In the genomic region with DNA sequence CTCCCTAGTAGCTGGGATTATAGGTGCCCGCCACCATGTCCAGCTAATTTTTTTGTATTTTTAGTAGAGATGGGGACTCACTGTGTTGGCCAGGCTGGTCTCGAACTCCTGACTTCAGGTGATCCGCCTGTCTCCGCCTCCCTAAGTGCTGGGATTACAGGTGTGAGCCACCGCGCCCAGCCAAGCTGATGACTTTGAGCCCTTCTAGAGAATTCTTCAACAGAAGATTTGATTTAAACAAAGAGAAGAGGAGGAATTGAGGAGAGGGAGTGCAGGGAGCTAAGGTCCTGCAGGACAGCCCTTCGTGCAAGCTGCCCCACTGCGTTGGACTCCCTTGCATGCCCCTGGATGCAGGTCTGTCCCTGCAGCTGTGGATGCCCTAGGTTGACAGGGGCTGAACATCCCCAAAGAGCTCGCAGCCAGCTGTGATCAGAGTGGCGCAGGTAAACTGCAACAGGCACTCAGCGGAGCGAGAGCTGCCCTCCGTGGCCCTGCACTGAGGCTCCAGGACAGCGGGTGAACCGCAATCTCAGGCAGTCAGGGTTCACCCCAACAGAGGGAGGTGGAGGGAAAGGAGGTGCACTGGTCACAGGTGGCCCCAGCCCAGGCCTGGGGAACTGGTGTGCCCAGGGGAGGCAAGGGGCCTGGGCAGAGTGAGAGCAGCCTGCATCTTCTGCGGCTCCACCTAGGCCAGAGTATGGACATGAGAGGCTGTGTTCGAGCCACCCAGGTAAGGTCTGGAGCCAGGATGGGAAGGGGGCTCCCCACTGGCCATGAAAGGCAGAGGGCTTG, we compare ENCODE assay signal across 23 cellular contexts. TPM values are rescaled to one million over a fixed set of nuclear protein-coding genes. Genes with fewer than 3 reads are reported as not detected.
DNase-seq lines count a peak whose midpoint lies in the region; FAIRE-seq and TF ChIP-seq lines count a peak whose summit lies in the region.
"Had no signal": no experiment of that assay in that cellular context is flagged by ENCODE, and none has a peak within 500 bp of the region (broad histone marks: within the 10 kb centered on the region; RNA-seq: fewer than 3 reads in every experiment).

No MANE protein-coding gene starts in this region.

- BruUV-seq in Calu3 (replicated peaks; lab: Mats Ljungman, UMichigan) = no TSS peak

- CTCF ChIA-PET in activated CD4-positive, alpha-beta memory T cell treated with anti-CD3 and anti-CD28 coated beads for 36 hours (lab: Charles Lee) = interaction anchor here (0.8 to 1.7 kb wide), 3 partner anchors 14 to 80 kb away, joined by 3 to 5 read pairs (median 3); partner anchors contain the start of gene ADRA2B
- CTCF ChIA-PET in activated CD4-positive, alpha-beta memory T cell treated with anti-CD3 and anti-CD28 coated beads, Interleukin-2, amount 10 ng/mL, durations not matched to agents 7 days and 5 days (lab: Charles Lee) = interaction anchor here (0.6 kb wide), 1 partner anchor 14 kb away, joined by 3 read pairs; the partner anchor contains the start of gene ADRA2B
- CTCF ChIA-PET in Calu3 (lab: Charles Lee) = interaction anchor here (0.7 to 1.1 kb wide), 2 partner anchors 10 to 433 kb away, joined by 4 to 5 read pairs; no protein-coding TSS in a partner anchor

- H3K27ac ChIP-seq in spleen (no peak overlapping the region), caudate nucleus (ENCODE audit: low read depth, low read length) (no peak overlapping the region)
- H3K27ac ChIP-seq: breast epithelium, PC-9, vagina had no signal

- TF ChIP-seq CTCF in spleen (IDR thresholded peaks at IDR 0.05 in 8 of 11, conservative IDR thresholded peaks at IDR 0.05 in 3 of 11) = no peak
- no peak for TF ChIP-seq CTCF in Calu3 (IDR thresholded peaks at IDR 0.05; ENCODE audit: unreplicated experiment)

- FAIRE-seq in HTR-8/SVneo (lab: Jason Lieb, UNC) = peak; percentile 51
- FAIRE-seq: A204.1 had no signal

- H3K4me1 Mint-ChIP-seq in activated CD4-positive, alpha-beta memory T cell treated with anti-CD3 and anti-CD28 coated beads for 36 hours (ENCODE audit: low read depth) = no peaks in the 10 kb centered on the region
- H3K4me1 Mint-ChIP-seq in activated CD4-positive, alpha-beta memory T cell treated with anti-CD3 and anti-CD28 coated beads, Interleukin-2, amount 10 ng/mL, durations not matched to agents 7 days and 5 days = no peaks in the 10 kb centered on the region
- no peaks in the 10 kb centered on the region for H3K4me1 Mint-ChIP-seq in Calu3 (ENCODE audit: low read depth, unreplicated experiment)

- H3K27ac Mint-ChIP-seq in activated CD4-positive, alpha-beta memory T cell treated with anti-CD3 and anti-CD28 coated beads for 36 hours = no peak overlapping the region
- H3K27ac Mint-ChIP-seq in activated CD4-positive, alpha-beta memory T cell treated with anti-CD3 and anti-CD28 coated beads, Interleukin-2, amount 10 ng/mL, durations not matched to agents 7 days and 5 days = no peak overlapping the region
- H3K27ac Mint-ChIP-seq in Calu3 (ENCODE audit: unreplicated experiment) = no peak overlapping the region
- H3K27ac Mint-ChIP-seq: activated naive CD4-positive, alpha-beta T cell treated with anti-CD3 and anti-CD28 coated beads, Interleukin-2, amount 50 U/mL, for 72 hours; CD4-positive, alpha-beta T cell; IgD-negative memory B cell had no signal

- intact Hi-C loops in activated CD4-positive, alpha-beta memory T cell treated with anti-CD3 and anti-CD28 coated beads for 36 hours (cut with micrococcal nuclease) = no loop called here
- intact Hi-C loops in spleen (cut with DNase I; ENCODE audit: low total_unique reads) (no loop called here), Calu3 (cut with micrococcal nuclease; ENCODE audit: unreplicated experiment) (no loop called here)

- DNase-seq in activated CD4-positive, alpha-beta memory T cell treated with anti-CD3 and anti-CD28 coated beads for 36 hours = peak; percentile 2
- DNase-seq in activated CD4-positive, alpha-beta memory T cell treated with anti-CD3 and anti-CD28 coated beads, Interleukin-2, amount 10 ng/mL, durations not matched to agents 7 days and 5 days = no peak
- DNase-seq in HTR-8/SVneo (ENCODE audit: insufficient read length, low spot score) (no peak), islet precursor cell (peak; percentile 40), spleen (peak; percentile 51), germinal center (ENCODE audit: low spot score) (no peak), caudate nucleus (lab: John Stamatoyannopoulos, UW) (no peak), Calu3 (no peak)
- DNase-seq: effector memory CD4-positive, alpha-beta T cell; hypothalamus; left colon; NCI-H2081 treated with DMSO at 0.1 percent for 48 hours; NCI-H526; PC-9; stimulated activated naive CD4-positive, alpha-beta T cell treated with Interleukin-2 at 50 U/mL for 16 hours had no signal

- peaks cover 14% of the 10 kb centered on the region for H3K9me3 Mint-ChIP-seq in activated CD4-positive, alpha-beta memory T cell treated with anti-CD3 and anti-CD28 coated beads for 36 hours
- H3K9me3 Mint-ChIP-seq in activated CD4-positive, alpha-beta memory T cell treated with anti-CD3 and anti-CD28 coated beads, Interleukin-2, amount 10 ng/mL, durations not matched to agents 7 days and 5 days = peaks cover 14% of the 10 kb centered on the region
- H3K9me3 Mint-ChIP-seq in Calu3 (ENCODE audit: low read depth, unreplicated experiment) = no peaks in the 10 kb centered on the region
- H3K9me3 Mint-ChIP-seq: CD4-positive, alpha-beta T cell had no signal

- peaks cover 0 to 21% (median 17%) of the 10 kb centered on the region in 8 donors for H3K9me3 ChIP-seq in spleen

- peaks cover 6% of the 10 kb centered on the region for H3K36me3 Mint-ChIP-seq in activated CD4-positive, alpha-beta memory T cell treated with anti-CD3 and anti-CD28 coated beads for 36 hours
- peaks cover 7% of the 10 kb centered on the region for H3K36me3 Mint-ChIP-seq in activated CD4-positive, alpha-beta memory T cell treated with anti-CD3 and anti-CD28 coated beads, Interleukin-2, amount 10 ng/mL, durations not matched to agents 7 days and 5 days (ENCODE audit: low read depth)
- H3K36me3 Mint-ChIP-seq in Calu3 (ENCODE audit: insufficient read depth, unreplicated experiment) = no peaks in the 10 kb centered on the region
- H3K36me3 Mint-ChIP-seq: IgD-negative memory B cell had no signal

- peaks cover 0 to 44% (median 13%) of the 10 kb centered on the region in 6 donors for H3K4me1 ChIP-seq in spleen
- H3K4me1 ChIP-seq: breast epithelium, vagina had no signal

- POLR2A ChIA-PET in activated CD4-positive, alpha-beta memory T cell treated with anti-CD3 and anti-CD28 coated beads for 36 hours (lab: Charles Lee) = no interaction called here
- POLR2A ChIA-PET in activated CD4-positive, alpha-beta memory T cell treated with anti-CD3 and anti-CD28 coated beads, Interleukin-2, amount 10 ng/mL, durations not matched to agents 7 days and 5 days (lab: Charles Lee) = no interaction called here

- H3K27me3 Mint-ChIP-seq in activated CD4-positive, alpha-beta memory T cell treated with anti-CD3 and anti-CD28 coated beads for 36 hours = no peaks in the 10 kb centered on the region
- peaks cover 2% of the 10 kb centered on the region for H3K27me3 Mint-ChIP-seq in activated CD4-positive, alpha-beta memory T cell treated with anti-CD3 and anti-CD28 coated beads, Interleukin-2, amount 10 ng/mL, durations not matched to agents 7 days and 5 days
- peaks cover 54% of the 10 kb centered on the region for H3K27me3 Mint-ChIP-seq in Calu3 (ENCODE audit: unreplicated experiment)
- H3K27me3 Mint-ChIP-seq: CD4-positive, alpha-beta T cell; IgD-negative memory B cell had no signal

- no peak overlapping the region for H3K4me3 Mint-ChIP-seq in activated CD4-positive, alpha-beta memory T cell treated with anti-CD3 and anti-CD28 coated beads for 36 hours
- no peak overlapping the region for H3K4me3 Mint-ChIP-seq in activated CD4-positive, alpha-beta memory T cell treated with anti-CD3 and anti-CD28 coated beads, Interleukin-2, amount 10 ng/mL, durations not matched to agents 7 days and 5 days
- no peak overlapping the region for H3K4me3 Mint-ChIP-seq in Calu3 (ENCODE audit: low read depth, unreplicated experiment)
- H3K4me3 Mint-ChIP-seq: CD4-positive, alpha-beta T cell; IgD-negative memory B cell had no signal

- H3K27me3 ChIP-seq in spleen (replicated peaks in 1 of 7) = no peaks in the 10 kb centered on the region
- H3K27me3 ChIP-seq: breast epithelium, vagina had no signal

- H3K4me3 ChIP-seq in spleen = no peak overlapping the region
- H3K4me3 ChIP-seq: breast epithelium, PC-9, vagina had no signal

- WGBS in spleen, 5 donors = 92 to 97% (median 94%) methylated on average over 15 to 17 of the region's 17 CpGs

- H3K36me3 ChIP-seq in spleen = no peaks in the 10 kb centered on the region
- H3K36me3 ChIP-seq: breast epithelium, vagina had no signal

- no peak for TF ChIP-seq POLR2A in spleen (IDR thresholded peaks at IDR 0.05)

RNA-seq across cellular contexts. Expression of gene ADRA2B, which starts 13.6 kb away (rescaled TPM):
- under 1 TPM; 0.21 to 0.36 TPM for total RNA-seq in activated CD4-positive, alpha-beta memory T cell treated with anti-CD3 and anti-CD28 coated beads for 36 hours
- under 1 TPM in 1 of 2 experiments, not detected in 1; 0.05 TPM for total RNA-seq in activated CD4-positive, alpha-beta memory T cell treated with anti-CD3 and anti-CD28 coated beads, Interleukin-2, amount 10 ng/mL, durations not matched to agents 7 days and 5 days
- total RNA-seq in spleen = 10 to 100 TPM in 3 of 7 donors, 1 to 10 TPM in 4; 3.1 to 14.2 (median 9.0) TPM
- polyA plus RNA-seq in spleen = 1 to 10 TPM; 1.8 to 4.2 (median 1.8) TPM
- total RNA-seq in Calu3 (2022) = 0.22 TPM in 1 of 2 replicates, not detected in the other
- total RNA-seq: Daoy, fibroblast of lung had no signal
- polyA plus RNA-seq: IgD-negative memory B cell had no signal

RNA-seq across cellular contexts. Expression of gene ASTL, which starts 35.5 kb away (rescaled TPM):
- 1 to 10 TPM; 1.8 to 2.4 TPM for total RNA-seq in activated CD4-positive, alpha-beta memory T cell treated with anti-CD3 and anti-CD28 coated beads for 36 hours
- total RNA-seq in activated CD4-positive, alpha-beta memory T cell treated with anti-CD3 and anti-CD28 coated beads, Interleukin-2, amount 10 ng/mL, durations not matched to agents 7 days and 5 days = under 1 TPM; 0.25 to 0.53 TPM
- total RNA-seq in spleen (1 to 10 TPM in 2 of 7 donors, under 1 TPM in 4, not detected in 1; 0.49 to 2.2 (median 0.72) TPM), Calu3 (2022) (not detected in 2 replicates)
- under 1 TPM; 0.24 to 0.33 (median 0.29) TPM for polyA plus RNA-seq in spleen
- total RNA-seq: Daoy, fibroblast of lung, PC-9, vagina had no signal
- polyA plus RNA-seq: fibroblast of lung, IgD-negative memory B cell had no signal

RNA-seq across cellular contexts. Expression of gene DUSP2, which starts 42.4 kb away (rescaled TPM):
- total RNA-seq in activated CD4-positive, alpha-beta memory T cell treated with anti-CD3 and anti-CD28 coated beads for 36 hours = 100 to 1,000 TPM; 522 to 539 TPM
- 10 to 100 TPM; 40.8 to 42.5 TPM for total RNA-seq in activated CD4-positive, alpha-beta memory T cell treated with anti-CD3 and anti-CD28 coated beads, Interleukin-2, amount 10 ng/mL, durations not matched to agents 7 days and 5 days
- total RNA-seq in spleen = 10 to 100 TPM; 27.2 to 88.0 (median 45.0) TPM
- polyA plus RNA-seq in spleen = 10 to 100 TPM; 24.2 to 60.8 (median 47.6) TPM
- 4.1 and 5.9 TPM in 2 replicates for total RNA-seq in Calu3 (2022)

Comparison
In these comparisons a context has a peak if more than half of its experiments do, and no peak if none do; other contexts are left out.
1. DNase-seq: peak in activated CD4-positive, alpha-beta memory T cell treated with anti-CD3 and anti-CD28 coated beads for 36 hours (single experiment), islet precursor cell (single experiment) and spleen (single experiment); none in activated CD4-positive, alpha-beta memory T cell treated with anti-CD3 and anti-CD28 coated beads, Interleukin-2, amount 10 ng/mL, durations not matched to agents 7 days and 5 days (single experiment), HTR-8/SVneo (single experiment), germinal center (single experiment), caudate nucleus (0 of 61) and Calu3 (single experiment).
2. RNA of gene DUSP2, which starts 42.4 kb away (total RNA-seq): 522 to 539 TPM in activated CD4-positive, alpha-beta memory T cell treated with anti-CD3 and anti-CD28 coated beads for 36 hours; 27.2 to 88.0 TPM in spleen, 40.8 to 42.5 TPM in activated CD4-positive, alpha-beta memory T cell treated with anti-CD3 and anti-CD28 coated beads, Interleukin-2, amount 10 ng/mL, durations not matched to agents 7 days and 5 days and 4.1 to 5.9 TPM in Calu3; every median in the first group is over 4 times any median in the second.